In the genomic region with DNA sequence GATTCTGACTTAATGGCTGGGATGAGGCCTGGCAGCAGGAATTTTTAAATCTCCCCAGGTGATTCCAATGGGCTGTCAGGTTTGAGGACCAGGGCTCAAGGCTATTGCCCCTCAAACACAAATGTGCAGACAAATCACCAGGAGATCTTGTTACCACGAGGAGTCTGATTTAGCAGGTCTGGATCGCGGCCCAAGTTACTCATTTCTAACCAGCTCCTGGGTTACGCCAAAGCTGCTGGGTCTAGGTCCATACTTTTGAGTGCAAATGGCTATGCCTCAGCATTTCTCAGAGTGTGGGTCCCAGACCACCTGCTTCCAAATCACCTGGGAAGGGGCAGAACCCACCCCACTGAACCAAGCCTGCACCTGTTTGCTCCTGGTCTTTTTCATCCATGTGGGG, we compare ENCODE assay signal across 29 cellular contexts. TPM values are rescaled to one million over a fixed set of nuclear protein-coding genes. Genes with fewer than 3 reads are reported as not detected.
"Had no signal": no experiment of that assay in that cellular context is flagged by ENCODE, and none has a peak within 500 bp of the region (broad histone marks: within the 10 kb centered on the region; RNA-seq: fewer than 3 reads in every experiment).

No MANE protein-coding gene starts in this region.

- H3K27me3 ChIP-seq: adrenal gland, ascending aorta, brain microvascular endothelial cell, dorsolateral prefrontal cortex, foreskin keratinocyte had no signal

- H3K36me3 ChIP-seq: adrenal gland, ascending aorta, brain microvascular endothelial cell, gastrocnemius medialis, heart left ventricle, WERI-Rb-1 had no signal

- H3K4me1 ChIP-seq: ascending aorta, gastrocnemius medialis had no signal

- H3K27ac ChIP-seq: adrenal gland, ascending aorta, brain microvascular endothelial cell, coronary artery, dorsolateral prefrontal cortex, foreskin keratinocyte, gastrocnemius medialis, WERI-Rb-1 had no signal

- DNase-seq: activated B cell treated with CpG ODN at 0.5 μM for 24 hours; activated CD4-positive, alpha-beta T cell treated with anti-CD3 and anti-CD28 coated beads for 48 hours; activated CD4-positive, alpha-beta T cell treated with anti-CD3 and anti-CD28 coated beads, Interleukin-2, amount 50 U/mL, for 1 hour; activated CD4-positive, alpha-beta T cell treated with anti-CD3 and anti-CD28 coated beads, Interleukin-2, amount 50 U/mL, for 48 hours; activated CD8-positive, alpha-beta memory T cell treated with anti-CD3 and anti-CD28 coated beads for 24 hours; activated CD8-positive, alpha-beta T cell treated with anti-CD3 and anti-CD28 coated beads for 36 hours; activated effector memory CD4-positive, alpha-beta T cell treated with anti-CD3 and anti-CD28 coated beads, Interleukin-2, amount 50 U/mL, for 16 hours; activated naive CD4-positive, alpha-beta T cell treated with anti-CD3 and anti-CD28 coated beads for 36 hours; activated naive CD8-positive, alpha-beta T cell treated with anti-CD3 and anti-CD28 coated beads for 36 hours; activated naive CD8-positive, alpha-beta T cell treated with anti-CD3 and anti-CD28 coated beads, Interleukin-2, amount 50 U/mL, for 24 hours; activated T-cell treated with anti-CD3 and anti-CD28 coated beads, Interleukin-2, amount 50 U/mL, for 4 hours; adrenal gland; brain microvascular endothelial cell; dorsolateral prefrontal cortex; effector memory CD4-positive, alpha-beta T cell; endodermal cell; foreskin keratinocyte; gastrocnemius medialis; glutamatergic neuron; heart left ventricle; T-helper 1 cell; T-helper 17 cell; T1000; WERI-Rb-1 had no signal

- H3K4me3 ChIP-seq: adrenal gland, ascending aorta, coronary artery, dorsolateral prefrontal cortex, gastrocnemius medialis, heart left ventricle had no signal

- H3K9me3 ChIP-seq: adrenal gland, ascending aorta, gastrocnemius medialis, heart left ventricle had no signal

- FAIRE-seq: bronchial epithelial cell had no signal

RNA-seq across cellular contexts. Expression of gene CNGB1, which starts 33.1 kb away (rescaled TPM):
- total RNA-seq: activated B cell treated with CpG ODN at 0.5 μM for 24 hours; activated CD8-positive, alpha-beta T cell treated with anti-CD3 and anti-CD28 coated beads for 36 hours; activated naive CD4-positive, alpha-beta T cell treated with anti-CD3 and anti-CD28 coated beads for 36 hours; activated naive CD8-positive, alpha-beta T cell treated with anti-CD3 and anti-CD28 coated beads for 36 hours; activated T-cell treated with anti-CD3 and anti-CD28 coated beads, Interleukin-2, amount 50 U/mL, for 4 hours; activated T-helper 17 cell treated with anti-CD3 and anti-CD28 coated beads, Interleukin-2, amount 50 U/mL, for 72 hours; ascending aorta; cardiac septum; gastrocnemius medialis; heart left ventricle; T-helper 17 cell had no signal
- polyA plus RNA-seq: heart left ventricle had no signal
